Comparison of ENCODE assay signal across 31 cellular contexts in genomic region chr4:172688536-172688935, GRCh38.
DNase-seq lines count a peak whose midpoint lies in the region; ATAC-seq and TF ChIP-seq lines count a peak whose summit lies in the region.
"Had no signal": no experiment of that assay in that cellular context is flagged by ENCODE, and none has a peak within 500 bp of the region (broad histone marks: within the 10 kb centered on the region; RNA-seq: fewer than 3 reads in every experiment).

No MANE protein-coding gene starts in this region.

- no peak overlapping the region for H3K27ac Mint-ChIP-seq in osteocyte (ENCODE audit: unreplicated experiment)
- H3K27ac Mint-ChIP-seq: activated naive CD8-positive, alpha-beta T cell treated with anti-CD3 and anti-CD28 coated beads, Interleukin-2, amount 50 U/mL, for 24 hours; B cell; H9; nephron progenitor cell; stimulated activated memory B cell treated with anti-CD40 and anti-IgM and Interleukin-4, amounts not matched to agents 10 μg/mL and 1 μg/mL and 100 μg/mL, for 72 hours had no signal

- H3K4me2 ChIP-seq in OCI-LY3 (ENCODE audit: low read length): no peak overlapping the region
- H3K4me2 ChIP-seq: KMS-11 had no signal

- H3K4me3 ChIP-seq in OCI-LY3 (ENCODE audit: low read length): no peak overlapping the region
- H3K4me3 ChIP-seq: GM12878, heart right ventricle, lower lobe of right lung, ovary had no signal

- no peak for ATAC-seq in GM21786 (IDR thresholded peaks at IDR 0.05; ENCODE audit: unreplicated experiment)
- ATAC-seq: activated CD4-positive, CD25-positive, alpha-beta regulatory T cell treated with anti-CD3 and anti-CD28 coated beads, Interleukin-2, amount 50 U/mL, for 24 hours; activated naive CD8-positive, alpha-beta T cell treated with anti-CD3 and anti-CD28 coated beads, Interleukin-2, amount 50 U/mL, for 24 hours; esophagus mucosa; GM12878; heart right ventricle; lower lobe of right lung; stimulated activated memory B cell treated with anti-CD40 and anti-IgM and Interleukin-4, amounts not matched to agents 10 μg/mL and 1 μg/mL and 100 μg/mL, for 72 hours had no signal

- no peaks in the 10 kb centered on the region for H3K36me3 Mint-ChIP-seq in osteocyte (ENCODE audit: unreplicated experiment)
- H3K36me3 Mint-ChIP-seq: stimulated activated memory B cell treated with anti-CD40 and anti-IgM and Interleukin-4, amounts not matched to agents 10 μg/mL and 1 μg/mL and 100 μg/mL, for 72 hours had no signal

- no peaks in the 10 kb centered on the region for H3K79me2 ChIP-seq in OCI-LY3 (ENCODE audit: low read length)

- H3K36me3 ChIP-seq in OCI-LY3 (replicated peaks; ENCODE audit: low read depth, low read length): no peaks in the 10 kb centered on the region
- H3K36me3 ChIP-seq: heart right ventricle, lower lobe of right lung, ovary had no signal

- H3K4me3 Mint-ChIP-seq in osteocyte (ENCODE audit: unreplicated experiment): no peak overlapping the region
- H3K4me3 Mint-ChIP-seq: activated naive CD8-positive, alpha-beta T cell treated with anti-CD3 and anti-CD28 coated beads, Interleukin-2, amount 50 U/mL, for 24 hours; B cell; H9; nephron progenitor cell; stimulated activated memory B cell treated with anti-CD40 and anti-IgM and Interleukin-4, amounts not matched to agents 10 μg/mL and 1 μg/mL and 100 μg/mL, for 72 hours had no signal

- H4K20me1 ChIP-seq in OCI-LY3 (ENCODE audit: insufficient read depth, low read length): no peaks in the 10 kb centered on the region

- peaks cover 9% of the 10 kb centered on the region for H3K9me3 ChIP-seq in OCI-LY3 (ENCODE audit: insufficient read depth, low read length)

- H3K4me1 Mint-ChIP-seq in osteocyte (ENCODE audit: unreplicated experiment): no peaks in the 10 kb centered on the region
- H3K4me1 Mint-ChIP-seq: activated naive CD8-positive, alpha-beta T cell treated with anti-CD3 and anti-CD28 coated beads, Interleukin-2, amount 50 U/mL, for 24 hours; B cell; H9; nephron progenitor cell; stimulated activated memory B cell treated with anti-CD40 and anti-IgM and Interleukin-4, amounts not matched to agents 10 μg/mL and 1 μg/mL and 100 μg/mL, for 72 hours had no signal

- H3K27me3 ChIP-seq in OCI-LY3 (ENCODE audit: low read depth, low read length): no peaks in the 10 kb centered on the region
- H3K27me3 ChIP-seq: heart right ventricle, ovary had no signal

- no peak overlapping the region for H3K27ac ChIP-seq in OCI-LY3 (ENCODE audit: low read length)
- H3K27ac ChIP-seq: heart right ventricle, HL-60, KMS-11, lower lobe of right lung, ovary, RWPE1 had no signal

- DNase-seq in NCI-H748 (lab: John Stamatoyannopoulos, UW; ENCODE audit: unreplicated experiment) (peak; percentile 19), NCI-H748 treated with DMSO at 0.1 percent for 48 hours (lab: John Stamatoyannopoulos, UW) (no peak), fibroblast of peridontal ligament (ENCODE audit: extremely low read depth) (peak; percentile 4), renal cortical epithelial cell (ENCODE audit: low read depth) (peak; percentile 17), osteocyte (ENCODE audit: extremely low spot score, unreplicated experiment) (no peak)
- no peak for DNase-seq in activated CD4-positive, alpha-beta T cell treated with anti-CD3 and anti-CD28 coated beads, Interleukin-2, amount 50 U/mL, for 1 hour
- DNase-seq: activated CD4-positive, alpha-beta T cell treated with anti-CD3 and anti-CD28 coated beads, Interleukin-2, amount 50 U/mL, for 48 hours; activated naive CD8-positive, alpha-beta T cell treated with anti-CD3 and anti-CD28 coated beads, Interleukin-2, amount 50 U/mL, for 24 hours; activated T-cell treated with anti-CD3 and anti-CD28 coated beads, Interleukin-2, amount 50 U/mL, for 48 hours; foreskin melanocyte; H9; heart right ventricle; kidney; lower lobe of right lung; NCI-H1417 treated with DMSO at 0.1 percent for 48 hours; NCI-H2171; NCI-H510A treated with DMSO at 0.1 percent for 48 hours; nephron progenitor cell; ovary; substantia nigra; trophoblast cell had no signal

- TF ChIP-seq CTCF in OCI-LY3 (IDR thresholded peaks at IDR 0.05; ENCODE audit: low read depth, low read length) (peak; percentile 41), osteocyte (IDR thresholded peaks at IDR 0.05) (no peak)

- peaks cover 7% of the 10 kb centered on the region for H3K4me1 ChIP-seq in OCI-LY3 (ENCODE audit: low read length)
- H3K4me1 ChIP-seq: heart right ventricle, lower lobe of right lung had no signal

- peaks cover 11% of the 10 kb centered on the region for H3K9me3 Mint-ChIP-seq in osteocyte (ENCODE audit: unreplicated experiment)

- H2AFZ ChIP-seq in OCI-LY3 (ENCODE audit: low read depth, low read length): peak overlapping the region; percentile 16; the same call in 1 of the 2 replicates

- H3K27me3 Mint-ChIP-seq in osteocyte (ENCODE audit: unreplicated experiment): no peaks in the 10 kb centered on the region
- H3K27me3 Mint-ChIP-seq: activated naive CD8-positive, alpha-beta T cell treated with anti-CD3 and anti-CD28 coated beads, Interleukin-2, amount 50 U/mL, for 24 hours; B cell; stimulated activated memory B cell treated with anti-CD40 and anti-IgM and Interleukin-4, amounts not matched to agents 10 μg/mL and 1 μg/mL and 100 μg/mL, for 72 hours had no signal

- H3K9ac ChIP-seq in OCI-LY3 (ENCODE audit: low read length): no peak overlapping the region
- H3K9ac ChIP-seq: KMS-11 had no signal

Comparison
In these comparisons a context has a peak if more than half of its experiments do, and no peak if none do; other contexts are left out.
1. DNase-seq: peak in NCI-H748 (single experiment), fibroblast of peridontal ligament (single experiment) and renal cortical epithelial cell (single experiment); none in NCI-H748 treated with DMSO at 0.1 percent for 48 hours (single experiment), activated CD4-positive, alpha-beta T cell treated with anti-CD3 and anti-CD28 coated beads, Interleukin-2, amount 50 U/mL, for 1 hour (single experiment) and osteocyte (single experiment).